ENCODE assay signal across 8 cellular contexts in genomic region chr18:5295231-5295920, GRCh38. TPM values are rescaled to one million over a fixed set of nuclear protein-coding genes. Genes with fewer than 3 reads are reported as not detected.
DNase-seq lines count a peak whose midpoint lies in the region; ATAC-seq and TF ChIP-seq lines count a peak whose summit lies in the region.

Gene ZBTB14 (minus strand): TSS chr18:5295726. CDS start chr18:5293246, 2,480 bp downstream.

- peak; percentile 20 for ATAC-seq in HG02938 (IDR thresholded peaks at IDR 0.05; ENCODE audit: unreplicated experiment)

- H3K4me3 Mint-ChIP-seq in endothelial cell (ENCODE audit: unreplicated experiment) (peak within 1 kb of the TSS; percentile 94), mesothelial cell of epicardium (peak within 1 kb of the TSS; percentile 85)

- H3K27ac Mint-ChIP-seq in endothelial cell (ENCODE audit: unreplicated experiment) (peak within 1 kb of the TSS; percentile 93), mesothelial cell of epicardium (peak within 1 kb of the TSS; percentile 99)

- H3K27me3 Mint-ChIP-seq in endothelial cell (ENCODE audit: unreplicated experiment), result peaks cover 23% of the 10 kb centered on the region
- peaks cover 17% of the 10 kb centered on the region for H3K27me3 Mint-ChIP-seq in mesothelial cell of epicardium (ENCODE audit: low read depth)

- H3K4me1 Mint-ChIP-seq in endothelial cell (ENCODE audit: unreplicated experiment), result peaks cover 32% of the 10 kb centered on the region
- H3K4me1 Mint-ChIP-seq in mesothelial cell of epicardium, result peaks cover 12% of the 10 kb centered on the region

- DNase-seq in SIG-M5 treated with dmso at 0.1 percent for 504 hours (lab: John Stamatoyannopoulos, UW; ENCODE audit: unreplicated experiment), result peak; percentile 61
- DNase-seq in SIG-M5 (lab: John Stamatoyannopoulos, UW), result no peak
- peak; percentile 10 to 71 for DNase-seq in NCI-H446 (lab: John Stamatoyannopoulos, UW)
- peak; percentile 83 for DNase-seq in activated CD8-positive, alpha-beta memory T cell treated with anti-CD3 and anti-CD28 coated beads, Interleukin-2, amount 50 U/mL, for 48 hours
- DNase-seq in endothelial cell (ENCODE audit: low spot score), result peak; percentile 71
- DNase-seq in mesothelial cell of epicardium (ENCODE audit: low spot score in 2 of 2, unreplicated experiment in 2 of 2), result peak; percentile 57 to 77
- peak; percentile 35 to 43 for DNase-seq in stimulated activated CD8-positive, alpha-beta memory T cell treated with anti-CD3 and anti-CD28 coated beads, Interleukin-2, amount 100 ng/mL, for 1 hour (ENCODE audit: low read depth in 2 of 2)

- peaks cover 16% of the 10 kb centered on the region for H3K36me3 Mint-ChIP-seq in endothelial cell (ENCODE audit: low read depth, unreplicated experiment)
- H3K36me3 Mint-ChIP-seq in mesothelial cell of epicardium, result peaks cover 13% of the 10 kb centered on the region

- H3K9me3 Mint-ChIP-seq in endothelial cell (ENCODE audit: unreplicated experiment) (no peaks in the 10 kb centered on the region), mesothelial cell of epicardium (no peaks in the 10 kb centered on the region)

- no peak for TF ChIP-seq CTCF in endothelial cell (IDR thresholded peaks at IDR 0.05; ENCODE audit: unreplicated experiment)
- no peak for TF ChIP-seq CTCF in mesothelial cell of epicardium (IDR thresholded peaks at IDR 0.05; ENCODE audit: unreplicated experiment)

RNA-seq across cellular contexts. Expression of gene ZBTB14, which starts in this region (rescaled TPM):
- total RNA-seq in endothelial cell (ENCODE audit: unreplicated experiment) (23.2 TPM), mesothelial cell of epicardium (14.6 to 15.4 TPM (median 14.9 TPM) in 3 replicates)
